Comparison of ENCODE assay signal across 20 cellular contexts in genomic region chr13:62710766-62711165, GRCh38.
DNase-seq lines count a peak whose midpoint lies in the region; ATAC-seq and TF ChIP-seq lines count a peak whose summit lies in the region.
"Had no signal": no experiment of that assay in that cellular context is flagged by ENCODE, and none has a peak within 500 bp of the region (broad histone marks: within the 10 kb centered on the region; RNA-seq: fewer than 3 reads in every experiment).

No MANE protein-coding gene starts in this region.

- no peaks in the 10 kb centered on the region for H3K4me1 ChIP-seq in A673 (ENCODE audit: insufficient read depth, low read length, poor library complexity, severe bottlenecking)
- H3K4me1 ChIP-seq in PC-3 (ENCODE audit: insufficient read depth, low read length) = peaks cover 1% of the 10 kb centered on the region; the same call in 1 of the 2 replicates

- H3K4me1 Mint-ChIP-seq in glutamatergic neuron (ENCODE audit: low read depth, unreplicated experiment) = peaks cover 34% of the 10 kb centered on the region
- H3K4me1 Mint-ChIP-seq: CD14-positive monocyte had no signal

- H3K9ac ChIP-seq in PC-3 (ENCODE audit: low read length) = no peak overlapping the region

- H3K79me2 ChIP-seq in PC-3 (ENCODE audit: low read length) = no peaks in the 10 kb centered on the region

- H3K9me2 ChIP-seq in PC-3 (replicated peaks; ENCODE audit: low read length) = no peaks in the 10 kb centered on the region

- H3K27me3 ChIP-seq in A673 (replicated peaks; ENCODE audit: insufficient read depth, low read depth, low read length, poor library complexity) (no peaks in the 10 kb centered on the region), PC-3 (ENCODE audit: low read length) (no peaks in the 10 kb centered on the region)

- H3K36me3 ChIP-seq in A673 (ENCODE audit: insufficient read depth, low read length, poor library complexity, severe bottlenecking) (no peaks in the 10 kb centered on the region), PC-3 (ENCODE audit: low read depth, low read length) (no peaks in the 10 kb centered on the region)

- TF ChIP-seq CTCF in A673 (conservative IDR thresholded peaks at IDR 0.05; ENCODE audit: low read depth, low read length) = no peak
- no peak for TF ChIP-seq CTCF in glutamatergic neuron (IDR thresholded peaks at IDR 0.05; ENCODE audit: partially characterized antibody, unreplicated experiment)
- no peak for TF ChIP-seq CTCF in PC-3 (conservative IDR thresholded peaks at IDR 0.05; ENCODE audit: low read depth, low read length)

- no peak overlapping the region for H3K27ac ChIP-seq in A673 (ENCODE audit: low read depth, low read length, poor library complexity, severe bottlenecking)
- no peak overlapping the region for H3K27ac ChIP-seq in PC-3 (ENCODE audit: low read length)
- H3K27ac ChIP-seq: 22Rv1 had no signal

- H2AFZ ChIP-seq in PC-3 (ENCODE audit: low read length) = no peak overlapping the region

- H4K20me1 ChIP-seq in PC-3 (ENCODE audit: low read length) = no peaks in the 10 kb centered on the region

- no peaks in the 10 kb centered on the region for H3K9me3 ChIP-seq in A673 (ENCODE audit: low read depth, low read length, poor library complexity, severe bottlenecking)
- H3K9me3 ChIP-seq in PC-3 (ENCODE audit: low read length) = no peaks in the 10 kb centered on the region

- POLR2A ChIA-PET in A673 (lab: Charles Lee; ENCODE audit: low non-redundant PET) (no interaction called here), PC-3 (lab: Charles Lee; ENCODE audit: unreplicated experiment) (no interaction called here)

- peak; percentile 58 for DNase-seq in DMS 273 (lab: John Stamatoyannopoulos, UW; ENCODE audit: unreplicated experiment)
- DNase-seq in DMS 273 treated with DMSO at 0.1 percent for 48 hours (lab: John Stamatoyannopoulos, UW) = no peak
- DNase-seq in A673 (ENCODE audit: low spot score) = peak; percentile 3
- peak; percentile 75 for DNase-seq in NCI-H69 (lab: John Stamatoyannopoulos, UW)
- DNase-seq in glutamatergic neuron = no peak
- DNase-seq in PC-3 = no peak
- DNase-seq: HFFc6, KBM-7, NCI-H1417 treated with DMSO at 0.1 percent for 48 hours, NCI-H1930, NCI-H226, NCI-H526, OCI-M1, SIG-M5 had no signal

- peaks cover 8% of the 10 kb centered on the region for H3K9me3 Mint-ChIP-seq in glutamatergic neuron (ENCODE audit: unreplicated experiment)

- H3K4me2 ChIP-seq in PC-3 (ENCODE audit: low read length) = no peak overlapping the region

- no peaks in the 10 kb centered on the region for H3K27me3 Mint-ChIP-seq in glutamatergic neuron (ENCODE audit: unreplicated experiment)

- intact Hi-C loops in A673 (cut with micrococcal nuclease; ENCODE audit: unreplicated experiment) = no loop called here
- intact Hi-C loops in PC-3 (cut with micrococcal nuclease) = no loop called here

- H3K4me3 ChIP-seq in A673 (ENCODE audit: low read depth, low read length, poor library complexity, severe bottlenecking) = no peak overlapping the region
- no peak overlapping the region for H3K4me3 ChIP-seq in PC-3 (ENCODE audit: low read length)

- peak overlapping the region; percentile 88 for H3K27ac Mint-ChIP-seq in glutamatergic neuron (ENCODE audit: unreplicated experiment)
- H3K27ac Mint-ChIP-seq: CD14-positive monocyte; HFFc6; T-helper 1 cell treated with Interleukin-12 subunit alpha and Interleukin-12 subunit beta and Interleukin-4 antibody, amounts not matched to agents 30 μg/mL and 1 μg/mL, for 36 hours had no signal

- BruUV-seq in A673 (replicated peaks; lab: Mats Ljungman, UMichigan) (no TSS peak), PC-3 (replicated peaks; lab: Mats Ljungman, UMichigan) (no TSS peak)

- no peaks in the 10 kb centered on the region for H3K36me3 Mint-ChIP-seq in glutamatergic neuron (ENCODE audit: unreplicated experiment)
- H3K36me3 Mint-ChIP-seq: CD14-positive monocyte had no signal

- CTCF ChIA-PET in A673 (lab: Charles Lee) (no interaction called here), PC-3 (lab: Charles Lee) (no interaction called here)

- H3F3A ChIP-seq in PC-3 (ENCODE audit: low read length, unreplicated experiment) = no peaks in the 10 kb centered on the region

- no peak overlapping the region for H3K4me3 Mint-ChIP-seq in glutamatergic neuron (ENCODE audit: unreplicated experiment)
- H3K4me3 Mint-ChIP-seq: CD14-positive monocyte; HFFc6; T-helper 1 cell treated with Interleukin-12 subunit alpha and Interleukin-12 subunit beta and Interleukin-4 antibody, amounts not matched to agents 30 μg/mL and 1 μg/mL, for 36 hours had no signal

- ATAC-seq in PC-3 (no peak), HG03442 (IDR thresholded peaks at IDR 0.05; ENCODE audit: unreplicated experiment) (no peak), GM18909 (IDR thresholded peaks at IDR 0.05; ENCODE audit: poor library complexity, unreplicated experiment) (no peak)
- ATAC-seq: HepG2 had no signal

Comparison
In these comparisons a context has a peak if more than half of its experiments do, and no peak if none do; other contexts are left out.
1. DNase-seq: peak in DMS 273 (single experiment), A673 (single experiment) and NCI-H69 (single experiment); none in DMS 273 treated with DMSO at 0.1 percent for 48 hours (single experiment), glutamatergic neuron (single experiment) and PC-3 (single experiment).